In genomic region chr10:65931291-65932080, GRCh38 we compare ENCODE assay signal across 14 cellular contexts.
"Had no signal": no experiment of that assay in that cellular context is flagged by ENCODE, and none has a peak within 500 bp of the region (broad histone marks: within the 10 kb centered on the region; RNA-seq: fewer than 3 reads in every experiment).

No MANE protein-coding gene starts in this region.

- H3K27me3 ChIP-seq: esophagus muscularis mucosa, testis had no signal

- ATAC-seq: activated CD4-positive, CD25-positive, alpha-beta regulatory T cell treated with anti-CD3 and anti-CD28 coated beads, Interleukin-2, amount 50 U/mL, for 24 hours; left lobe of liver; natural killer cell treated with Interleukin-12 subunit alpha and Interleukin-12 subunit beta and Interleukin-15 and Interleukin-18, amount 100 ng/mL, for 72 hours; stimulated activated naive CD8-positive, alpha-beta T cell treated with anti-CD3 and anti-CD28 coated beads, Interleukin-15, amount 100 ng/mL, for 72 hours had no signal

- H3K27ac Mint-ChIP-seq: activated naive CD8-positive, alpha-beta T cell; natural killer cell treated with Interleukin-12 subunit alpha and Interleukin-12 subunit beta and Interleukin-15 and Interleukin-18, amount 100 ng/mL, for 72 hours; stimulated activated naive CD8-positive, alpha-beta T cell treated with anti-CD3 and anti-CD28 coated beads, Interleukin-15, amount 100 ng/mL, for 72 hours had no signal

- H3K36me3 Mint-ChIP-seq: activated naive CD8-positive, alpha-beta T cell; natural killer cell treated with Interleukin-12 subunit alpha and Interleukin-12 subunit beta and Interleukin-15 and Interleukin-18, amount 100 ng/mL, for 72 hours had no signal

- H3K4me1 Mint-ChIP-seq: stimulated activated naive CD8-positive, alpha-beta T cell treated with anti-CD3 and anti-CD28 coated beads, Interleukin-15, amount 100 ng/mL, for 72 hours had no signal

- H3K27me3 Mint-ChIP-seq: activated naive CD8-positive, alpha-beta T cell; natural killer cell treated with Interleukin-12 subunit alpha and Interleukin-12 subunit beta and Interleukin-15 and Interleukin-18, amount 100 ng/mL, for 72 hours; stimulated activated naive CD8-positive, alpha-beta T cell treated with anti-CD3 and anti-CD28 coated beads, Interleukin-15, amount 100 ng/mL, for 72 hours had no signal

- DNase-seq: activated CD4-positive, alpha-beta T cell treated with anti-CD3 and anti-CD28 coated beads, Interleukin-2, amount 50 U/mL, for 4 hours; activated gamma-delta T cell; activated T-cell treated with anti-CD3 and anti-CD28 coated beads, Interleukin-2, amount 50 U/mL, for 1 hour; amygdala; foreskin fibroblast; glutamatergic neuron; stimulated activated CD4-positive, alpha-beta T cell treated with anti-CD3 and anti-CD28 coated beads, Interleukin-4, amount 100 ng/mL, for 24 hours; stimulated activated naive CD8-positive, alpha-beta T cell treated with anti-CD3 and anti-CD28 coated beads, Interleukin-15, amount 100 ng/mL, for 72 hours; testis had no signal

- H3K4me1 ChIP-seq: esophagus muscularis mucosa, testis had no signal

- H3K4me3 ChIP-seq: esophagus muscularis mucosa, testis had no signal

- H3K27ac ChIP-seq: esophagus muscularis mucosa, testis had no signal

- H3K4me3 Mint-ChIP-seq: activated naive CD8-positive, alpha-beta T cell; natural killer cell treated with Interleukin-12 subunit alpha and Interleukin-12 subunit beta and Interleukin-15 and Interleukin-18, amount 100 ng/mL, for 72 hours; stimulated activated naive CD8-positive, alpha-beta T cell treated with anti-CD3 and anti-CD28 coated beads, Interleukin-15, amount 100 ng/mL, for 72 hours had no signal

- H3K36me3 ChIP-seq: esophagus muscularis mucosa had no signal

- H3K9me3 ChIP-seq: esophagus muscularis mucosa, testis had no signal
